In genomic region chr11:61769169-61769920, GRCh38 we compare ENCODE assay signal across 11 cellular contexts. TPM values are rescaled to one million over a fixed set of nuclear protein-coding genes. Genes with fewer than 3 reads are reported as not detected.
A peak's percentile ranks its signal among the peaks of the same experiment; 100 is the strongest.
DNase-seq lines count a peak whose midpoint lies in the region; ATAC-seq and TF ChIP-seq lines count a peak whose summit lies in the region.
"Had no signal": no experiment of that assay in that cellular context is flagged by ENCODE, and none has a peak within 500 bp of the region (broad histone marks: within the 10 kb centered on the region; RNA-seq: fewer than 3 reads in every experiment).

No MANE protein-coding gene starts in this region.

- ATAC-seq in HG03354 (IDR thresholded peaks at IDR 0.05; ENCODE audit: poor library complexity, severe bottlenecking, unreplicated experiment), result no peak
- no peak for ATAC-seq in HG03039 (IDR thresholded peaks at IDR 0.05; ENCODE audit: unreplicated experiment)
- ATAC-seq: stimulated activated effector memory CD8-positive, alpha-beta T cell treated with anti-CD3 and anti-CD28 coated beads, Interleukin-12 subunit alpha, Interleukin-12 subunit beta, amount 100 ng/mL, for 72 hours had no signal

- no peak overlapping the region for H3K4me2 ChIP-seq in osteoblast (ENCODE audit: insufficient read depth, low read length)

- no peaks in the 10 kb centered on the region for H3K4me1 ChIP-seq in osteoblast (ENCODE audit: insufficient read depth, low read length)

- no peaks in the 10 kb centered on the region for H4K20me1 ChIP-seq in osteoblast (ENCODE audit: insufficient read depth, low read length)

- no peak overlapping the region for H2AFZ ChIP-seq in osteoblast (ENCODE audit: low read length)

- H3K79me2 ChIP-seq in osteoblast (ENCODE audit: insufficient read depth, low read length), result no peaks in the 10 kb centered on the region

- no peaks in the 10 kb centered on the region for H3K27me3 ChIP-seq in brain microvascular endothelial cell (replicated peaks)
- H3K27me3 ChIP-seq in osteoblast (ENCODE audit: insufficient read depth, low read length), result no peaks in the 10 kb centered on the region

- H3K9me3 ChIP-seq in osteoblast (ENCODE audit: low read depth, low read length), result no peaks in the 10 kb centered on the region

- H3K36me3 ChIP-seq in brain microvascular endothelial cell (replicated peaks), result no peaks in the 10 kb centered on the region
- no peaks in the 10 kb centered on the region for H3K36me3 ChIP-seq in osteoblast (ENCODE audit: insufficient read depth, low read length)

- in situ Hi-C loops in brain microvascular endothelial cell (cut with HindIII; ENCODE audit: low pct_ligation_motif_present, low sequenced_read_pairs), result no loop called here

- H3K4me3 ChIP-seq in GM12875 (ENCODE audit: low read depth, low read length) (no peak overlapping the region), brain microvascular endothelial cell (ENCODE audit: low read depth, low read length) (no peak overlapping the region), osteoblast (ENCODE audit: insufficient read depth, low read length) (no peak overlapping the region)
- H3K4me3 ChIP-seq: lung had no signal

- DNase-seq in brain microvascular endothelial cell (peak; percentile 19), osteoblast (ENCODE audit: insufficient read length, low spot score, missing footprints) (peak; percentile 96), SHP77 (lab: John Stamatoyannopoulos, UW) (no peak)
- DNase-seq: activated CD4-positive, alpha-beta T cell treated with anti-CD3 and anti-CD28 coated beads, Interleukin-2, amount 50 U/mL, for 1 hour; activated naive CD8-positive, alpha-beta T cell treated with anti-CD3 and anti-CD28 coated beads for 36 hours; DMS79 had no signal

- TF ChIP-seq CTCF in GM12875 (IDR thresholded peaks at IDR 0.05; ENCODE audit: borderline replicate concordance, insufficient read depth, low read depth, low read length), result 0 out of 2 replicates have a peak, but pooled peaks have one; percentile 13
- peak; percentile 65 for TF ChIP-seq CTCF in brain microvascular endothelial cell (IDR thresholded peaks at IDR 0.05; ENCODE audit: low read depth, low read length, missing control alignments)
- peak; percentile 18 for TF ChIP-seq CTCF in osteoblast (IDR thresholded peaks at IDR 0.05; ENCODE audit: extremely low read depth, low read depth, low read length)

- no peak overlapping the region for H3K27ac ChIP-seq in brain microvascular endothelial cell
- H3K27ac ChIP-seq in osteoblast (ENCODE audit: low read depth, low read length), result no peak overlapping the region

RNA-seq across cellular contexts. Expression of gene MYRF, which starts 16.9 kb away (rescaled TPM):
- 0.29 and 0.36 TPM in 2 replicates for total RNA-seq in osteoblast

RNA-seq across cellular contexts. Expression of gene TMEM258, which starts 23.1 kb away (rescaled TPM):
- 63.3 and 81.9 TPM in 2 replicates for total RNA-seq in osteoblast

RNA-seq across cellular contexts. Expression of gene FEN1, which starts 23.4 kb away (rescaled TPM):
- 7.7 and 9.0 TPM in 2 replicates for total RNA-seq in osteoblast

RNA-seq across cellular contexts. Expression of gene FADS1, which starts 47.5 kb away (rescaled TPM):
- total RNA-seq in osteoblast, result 303 and 323 TPM in 2 replicates

RNA-seq across cellular contexts. Expression of gene FADS2, which starts 58.8 kb away (rescaled TPM):
- total RNA-seq in osteoblast, result 258 and 275 TPM in 2 replicates

Comparison
In these comparisons a context has a peak if more than half of its experiments do, and no peak if none do; other contexts are left out.
1. CTCF ChIP-seq: peak in every context shown above with its lines; median percentile 65 in brain microvascular endothelial cell; 18 in osteoblast; 13 in GM12875.
2. DNase-seq: peak in brain microvascular endothelial cell (single experiment) and osteoblast (single experiment); none in SHP77 (0 of 2).